ENCODE assay signal across 1 cellular context in the genomic region with DNA sequence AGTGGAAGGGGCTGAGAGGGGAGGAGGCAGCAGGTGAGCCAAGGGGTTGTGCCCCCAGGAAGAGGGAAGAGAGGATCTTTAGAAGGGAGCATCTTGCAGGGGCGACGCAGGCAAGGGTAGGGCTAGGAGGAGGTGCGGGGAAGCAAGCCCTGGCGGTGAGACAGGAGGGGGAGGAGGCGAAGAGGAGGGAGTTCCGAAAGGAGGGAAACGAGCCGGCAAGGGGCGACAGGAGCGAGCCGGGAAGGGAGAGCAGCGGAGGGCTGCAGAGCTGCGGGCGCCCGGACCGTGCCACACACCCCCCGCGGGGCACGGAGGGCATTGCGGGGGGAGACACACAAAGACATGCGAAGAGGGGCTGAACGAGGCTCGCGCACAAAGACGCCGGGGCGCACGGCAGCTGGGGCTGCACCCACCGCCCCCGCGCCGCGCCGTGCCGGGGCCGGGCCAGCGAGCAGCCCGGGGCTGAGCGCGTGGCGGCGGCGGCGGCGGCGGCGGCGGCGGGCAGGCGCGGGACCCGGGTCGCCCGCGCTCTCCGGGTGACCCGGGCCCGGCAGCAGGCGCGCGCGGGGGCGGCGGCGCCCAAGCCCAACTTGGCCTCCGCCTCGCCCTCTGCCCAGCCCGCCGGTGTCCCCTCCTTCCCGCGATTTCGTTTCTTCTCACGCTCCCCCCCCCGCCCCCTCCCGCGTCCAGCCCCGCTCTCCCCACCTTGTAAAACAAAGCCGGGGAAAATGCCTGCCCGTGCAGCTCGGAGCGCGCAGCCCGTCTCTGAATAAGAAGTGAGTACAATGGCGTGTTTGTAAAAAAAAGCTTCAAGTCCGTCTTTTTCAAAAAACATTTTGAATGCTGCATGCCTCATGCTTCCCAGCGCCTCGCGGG.
TF ChIP-seq lines count a peak whose summit lies in the region.

A gene with protein sequence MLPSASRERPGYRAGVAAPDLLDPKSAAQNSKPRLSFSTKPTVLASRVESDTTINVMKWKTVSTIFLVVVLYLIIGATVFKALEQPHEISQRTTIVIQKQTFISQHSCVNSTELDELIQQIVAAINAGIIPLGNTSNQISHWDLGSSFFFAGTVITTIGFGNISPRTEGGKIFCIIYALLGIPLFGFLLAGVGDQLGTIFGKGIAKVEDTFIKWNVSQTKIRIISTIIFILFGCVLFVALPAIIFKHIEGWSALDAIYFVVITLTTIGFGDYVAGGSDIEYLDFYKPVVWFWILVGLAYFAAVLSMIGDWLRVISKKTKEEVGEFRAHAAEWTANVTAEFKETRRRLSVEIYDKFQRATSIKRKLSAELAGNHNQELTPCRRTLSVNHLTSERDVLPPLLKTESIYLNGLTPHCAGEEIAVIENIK (plus strand): TSS at position 206 of the 876 bp plus-strand sequence. CDS start 649 bp downstream, at position 855.

TF ChIP-seq in IMR-90, 13 proteins besides CTCF, POLR2A, EP300 and RAD21:
- TF ChIP-seq NFE2L2 (IDR thresholded peaks at IDR 0.05; ENCODE audit: low read depth, low read length) (no peak), MAZ (IDR thresholded peaks at IDR 0.05; ENCODE audit: borderline replicate concordance, low read depth, low read length) (peak; percentile 34; the same call in 1 of the 2 replicates), BHLHE40 (IDR thresholded peaks at IDR 0.05; ENCODE audit: low read depth, low read length) (0 out of 2 replicates have a peak, but pooled peaks have one; percentile 5)
TF ChIP-seq in IMR-90: peak in this region for 2.
